8 cellular contexts compared by ENCODE assay signal in genomic region chr12:11649413-11650278, GRCh38. TPM values are rescaled to one million over a fixed set of nuclear protein-coding genes. Genes with fewer than 3 reads are reported as not detected.
DNase-seq lines count a peak whose midpoint lies in the region; ATAC-seq lines count a peak whose summit lies in the region.

Gene ETV6, plus strand, starts transcription at chr12:11649674. Its CDS starts 454 bp downstream, at chr12:11650128.

- ATAC-seq in GM19025 (IDR thresholded peaks at IDR 0.05; ENCODE audit: low read depth, unreplicated experiment) (peak; percentile 48), HG03196 (IDR thresholded peaks at IDR 0.05; ENCODE audit: unreplicated experiment) (peak; percentile 40)

- H3K36me3 Mint-ChIP-seq in activated CD4-positive, alpha-beta T cell treated with anti-CD3 and anti-CD28 coated beads, Interleukin-2, amount 10 ng/mL, durations not matched to agents 24 days and 14 days (ENCODE audit: low read depth): peaks cover 29% of the 10 kb centered on the region

- peak; percentile 81 to 83 for DNase-seq in AML-193 (lab: John Stamatoyannopoulos, UW)
- DNase-seq in NCI-H510A (lab: John Stamatoyannopoulos, UW): peak; percentile 69
- DNase-seq in activated CD4-positive, alpha-beta T cell treated with anti-CD3 and anti-CD28 coated beads, Interleukin-2, amount 10 ng/mL, durations not matched to agents 24 days and 14 days: peak; percentile 94
- DNase-seq in dedifferentiated amniotic fluid mesenchymal stem cell (ENCODE audit: extremely low spot score): peak; percentile 88
- DNase-seq in left kidney (ENCODE audit: low read depth, low spot score): peak; percentile 94
- DNase-seq in stimulated activated CD4-positive, alpha-beta T cell treated with anti-CD3 and anti-CD28 coated beads, Interleukin-1b, Interleukin-23, amount 100 ng/mL, for 48 hours: peak; percentile 81

- peak within 1 kb of the TSS; percentile 97 for H3K27ac Mint-ChIP-seq in activated CD4-positive, alpha-beta T cell treated with anti-CD3 and anti-CD28 coated beads, Interleukin-2, amount 10 ng/mL, durations not matched to agents 24 days and 14 days

- peaks cover 28% of the 10 kb centered on the region for H3K4me1 Mint-ChIP-seq in activated CD4-positive, alpha-beta T cell treated with anti-CD3 and anti-CD28 coated beads, Interleukin-2, amount 10 ng/mL, durations not matched to agents 24 days and 14 days

- intact Hi-C loops in activated CD4-positive, alpha-beta T cell treated with anti-CD3 and anti-CD28 coated beads, Interleukin-2, amount 10 ng/mL, durations not matched to agents 24 days and 14 days (cut with micrococcal nuclease): loop anchor here (1.0 to 5.0 kb wide), 10 partner anchors 69 to 1068 kb away; partner anchors contain the start of genes BORCS5 and CDKN1B

- peak within 1 kb of the TSS; percentile 91 for H3K4me3 Mint-ChIP-seq in activated CD4-positive, alpha-beta T cell treated with anti-CD3 and anti-CD28 coated beads, Interleukin-2, amount 10 ng/mL, durations not matched to agents 24 days and 14 days

- H3K9me3 Mint-ChIP-seq in activated CD4-positive, alpha-beta T cell treated with anti-CD3 and anti-CD28 coated beads, Interleukin-2, amount 10 ng/mL, durations not matched to agents 24 days and 14 days: no peaks in the 10 kb centered on the region

- no peaks in the 10 kb centered on the region for H3K27me3 Mint-ChIP-seq in activated CD4-positive, alpha-beta T cell treated with anti-CD3 and anti-CD28 coated beads, Interleukin-2, amount 10 ng/mL, durations not matched to agents 24 days and 14 days

RNA-seq across cellular contexts. Expression of gene ETV6, which starts in this region (rescaled TPM):
- 114 and 119 TPM in 2 replicates for total RNA-seq in activated CD4-positive, alpha-beta T cell treated with anti-CD3 and anti-CD28 coated beads, Interleukin-2, amount 10 ng/mL, durations not matched to agents 24 days and 14 days

Comparison
In these comparisons a context has a peak if more than half of its experiments do, and no peak if none do; other contexts are left out.
1. Peak in every context shown above with its lines: DNase-seq and ATAC-seq.